In the genomic region with DNA sequence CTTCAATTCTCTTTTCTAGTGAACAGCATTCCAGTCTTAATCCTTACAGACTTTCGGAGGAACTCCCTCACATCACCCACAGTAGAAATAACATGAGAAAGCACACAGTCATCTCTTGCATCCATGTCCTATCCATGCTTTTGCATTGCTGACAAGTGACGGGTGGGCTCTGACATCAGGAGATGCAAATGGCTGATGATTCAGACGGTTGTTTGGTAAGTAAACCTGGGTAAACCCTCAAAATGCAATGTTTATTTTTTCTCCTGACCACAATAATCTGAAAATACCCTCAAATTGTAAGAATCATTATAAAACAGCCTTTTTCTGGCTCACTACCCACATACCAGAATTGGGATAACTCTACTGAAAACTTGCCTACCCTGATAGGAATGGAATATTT, we compare ENCODE assay signal across 16 cellular contexts.
DNase-seq lines count a peak whose midpoint lies in the region; ATAC-seq and TF ChIP-seq lines count a peak whose summit lies in the region.
"Had no signal": no experiment of that assay in that cellular context is flagged by ENCODE, and none has a peak within 500 bp of the region (broad histone marks: within the 10 kb centered on the region; RNA-seq: fewer than 3 reads in every experiment).

No MANE protein-coding gene starts in this region.

- H3K4ac ChIP-seq in IMR-90 (ENCODE audit: low read depth, low read length) (no peak overlapping the region), mesenchymal stem cell (ENCODE audit: low read depth in 1 of 2, low read length in 2 of 2) (no peak overlapping the region)

- no peaks in the 10 kb centered on the region for H3K79me2 ChIP-seq in mammary epithelial cell (ENCODE audit: insufficient read depth, low read length)
- H3K79me2 ChIP-seq: hepatocyte had no signal

- peak; percentile 41 for DNase-seq in AG08396 (ENCODE audit: low spot score)
- DNase-seq in IMR-90, result peak; percentile 97
- peak; percentile 32 for DNase-seq in mammary epithelial cell
- DNase-seq in mesenchymal stem cell, result peak; percentile 83
- DNase-seq in type B pancreatic cell (ENCODE audit: extremely low spot score, unreplicated experiment), result no peak
- no peak for DNase-seq in mucosa of descending colon
- no peak for DNase-seq in activated T-cell treated with anti-CD3 and anti-CD28 coated beads, Interleukin-2, amount 50 U/mL, for 48 hours
- DNase-seq in stimulated activated naive B cell treated with anti-CD40 and anti-IgM and Interleukin-4, amounts not matched to agents 10 μg/mL and 1 μg/mL and 100 μg/mL, for 72 hours, result no peak
- DNase-seq: activated CD4-positive, alpha-beta T cell treated with anti-CD3 and anti-CD28 coated beads for 48 hours; AML-193; NCI-H1048; T-helper 17 cell had no signal

- no peak overlapping the region for H3K4me3 Mint-ChIP-seq in type B pancreatic cell
- H3K4me3 Mint-ChIP-seq in stimulated activated naive B cell treated with anti-CD40 and anti-IgM and Interleukin-4, amounts not matched to agents 10 μg/mL and 1 μg/mL and 100 μg/mL, for 72 hours, result no peak overlapping the region
- H3K4me3 Mint-ChIP-seq: activated naive CD8-positive, alpha-beta T cell; T-helper 17 cell had no signal

- peaks cover 17% of the 10 kb centered on the region for H3K9me3 Mint-ChIP-seq in type B pancreatic cell
- no peaks in the 10 kb centered on the region for H3K9me3 Mint-ChIP-seq in stimulated activated naive B cell treated with anti-CD40 and anti-IgM and Interleukin-4, amounts not matched to agents 10 μg/mL and 1 μg/mL and 100 μg/mL, for 72 hours

- dilution Hi-C loops in IMR-90 (cut with HindIII; ENCODE audit: low sequenced_read_pairs, unreplicated experiment), result no loop called here
- dilution Hi-C loops in mammary epithelial cell (cut with HindIII; ENCODE audit: low sequenced_read_pairs), result no loop called here

- H3K4me2 ChIP-seq in IMR-90 (ENCODE audit: low read depth, low read length) (no peak overlapping the region), mammary epithelial cell (ENCODE audit: insufficient read depth, low read depth, low read length) (no peak overlapping the region), mesenchymal stem cell (ENCODE audit: low read length, poor library complexity, severe bottlenecking) (no peak overlapping the region)
- H3K4me2 ChIP-seq: hepatocyte had no signal

- no peak overlapping the region for H4K8ac ChIP-seq in IMR-90 (ENCODE audit: low read depth in 2 of 2, low read length in 2 of 2)
- no peak overlapping the region for H4K8ac ChIP-seq in mesenchymal stem cell (ENCODE audit: low read length)

- H2BK120ac ChIP-seq in IMR-90 (ENCODE audit: low read depth, low read length), result no peak overlapping the region
- no peak overlapping the region for H2BK120ac ChIP-seq in mesenchymal stem cell (ENCODE audit: low read depth, low read length)

- no peak overlapping the region for H2AK9ac ChIP-seq in IMR-90 (replicated peaks; ENCODE audit: low read depth, low read length, poor library complexity)

- H3K27ac ChIP-seq in IMR-90 (ENCODE audit: insufficient read depth, low read length) (no peak overlapping the region), mammary epithelial cell (ENCODE audit: insufficient read depth, low read depth, low read length) (no peak overlapping the region), mesenchymal stem cell (ENCODE audit: low read length, poor library complexity, severe bottlenecking) (no peak overlapping the region)
- H3K27ac ChIP-seq: hepatocyte, suprapubic skin had no signal

- H4K91ac ChIP-seq in IMR-90 (ENCODE audit: insufficient read depth, low read depth, low read length) (no peak overlapping the region), mesenchymal stem cell (ENCODE audit: low read length) (no peak overlapping the region)

- TF ChIP-seq POLR2A in IMR-90 (IDR thresholded peaks at IDR 0.05; ENCODE audit: low read depth, low read length), result no peak

- H4K20me1 ChIP-seq in IMR-90 (ENCODE audit: insufficient read depth, low read length), result no peaks in the 10 kb centered on the region
- H4K20me1 ChIP-seq in mammary epithelial cell (ENCODE audit: insufficient read depth, low read length), result no peaks in the 10 kb centered on the region

- peaks cover 4% of the 10 kb centered on the region for H3K27me3 ChIP-seq in IMR-90 (ENCODE audit: control insufficient read depth, insufficient read depth, low read length)
- H3K27me3 ChIP-seq in mammary epithelial cell (ENCODE audit: insufficient read depth, low read length), result no peaks in the 10 kb centered on the region
- no peaks in the 10 kb centered on the region for H3K27me3 ChIP-seq in mesenchymal stem cell (ENCODE audit: control insufficient read depth in 1 of 2, insufficient read depth in 1 of 2, low read length in 2 of 2)
- H3K27me3 ChIP-seq: hepatocyte, suprapubic skin had no signal

- H3K18ac ChIP-seq in IMR-90 (ENCODE audit: low read depth, low read length) (no peak overlapping the region), mesenchymal stem cell (ENCODE audit: low read depth in 1 of 2, low read length in 2 of 2) (peak overlapping the region in 1 of 2 experiments; percentile 72)

- H3K79me1 ChIP-seq in IMR-90 (ENCODE audit: low read depth in 1 of 2, low read length in 2 of 2) (no peaks in the 10 kb centered on the region), mesenchymal stem cell (replicated peaks; ENCODE audit: low read length, poor library complexity, severe bottlenecking) (no peaks in the 10 kb centered on the region)

- no peak overlapping the region for H2BK12ac ChIP-seq in mesenchymal stem cell (ENCODE audit: low read length in 2 of 2)

- intact Hi-C loops in IMR-90 (cut with micrococcal nuclease) (no loop called here), mammary epithelial cell (cut with micrococcal nuclease) (no loop called here), mucosa of descending colon (cut with DNase I, micrococcal nuclease) (no loop called here)

- H2BK15ac ChIP-seq in IMR-90 (ENCODE audit: low read depth, low read length) (no peak overlapping the region), mesenchymal stem cell (ENCODE audit: low read depth, poor library complexity, severe bottlenecking) (no peak overlapping the region)

- H3K4me1 ChIP-seq in IMR-90 (ENCODE audit: control insufficient read depth, insufficient read depth, low read length), result peaks cover 2% of the 10 kb centered on the region; the same call in 1 of the 2 replicates
- H3K4me1 ChIP-seq in mammary epithelial cell (ENCODE audit: insufficient read depth, low read length), result no peaks in the 10 kb centered on the region
- H3K4me1 ChIP-seq in mesenchymal stem cell (ENCODE audit: control insufficient read depth, insufficient read depth, low read depth, low read length), result peaks cover 3% of the 10 kb centered on the region
- no peaks in the 10 kb centered on the region for H3K4me1 ChIP-seq in mucosa of descending colon (ENCODE audit: low read depth)

- POLR2A ChIA-PET in IMR-90 (lab: Charles Lee; ENCODE audit: unreplicated experiment), result no interaction called here

- in situ Hi-C loops in IMR-90 (cut with MboI; ENCODE audit: low sequenced_read_pairs) (loop anchor here (25.0 kb wide), 1 partner anchor 790 kb away; a partner anchor contains a TSS), mammary epithelial cell (cut with MboI; ENCODE audit: low sequenced_read_pairs in 2 of 2) (loop anchor here in 1 of 2 donors (25.0 kb wide), 3 partner anchors 610 to 1040 kb away; a partner anchor contains a TSS)

- no peak overlapping the region for H3K27ac Mint-ChIP-seq in type B pancreatic cell
- no peak overlapping the region for H3K27ac Mint-ChIP-seq in stimulated activated naive B cell treated with anti-CD40 and anti-IgM and Interleukin-4, amounts not matched to agents 10 μg/mL and 1 μg/mL and 100 μg/mL, for 72 hours
- H3K27ac Mint-ChIP-seq: activated naive CD8-positive, alpha-beta T cell; T-helper 17 cell had no signal

- H2BK20ac ChIP-seq in IMR-90 (ENCODE audit: low read depth, low read length), result no peak overlapping the region

- H2BK5ac ChIP-seq in IMR-90 (ENCODE audit: low read depth, low read length, poor library complexity, severe bottlenecking) (no peak overlapping the region), mesenchymal stem cell (ENCODE audit: low read depth, low read length, poor library complexity, severe bottlenecking) (no peak overlapping the region)

- peaks cover 13% of the 10 kb centered on the region for H3K4me1 Mint-ChIP-seq in type B pancreatic cell (ENCODE audit: unreplicated experiment)
- H3K4me1 Mint-ChIP-seq in stimulated activated naive B cell treated with anti-CD40 and anti-IgM and Interleukin-4, amounts not matched to agents 10 μg/mL and 1 μg/mL and 100 μg/mL, for 72 hours, result no peaks in the 10 kb centered on the region
- H3K4me1 Mint-ChIP-seq: T-helper 17 cell had no signal

- no peak overlapping the region for H3K14ac ChIP-seq in IMR-90 (replicated peaks; ENCODE audit: low read depth, low read length)
- no peak overlapping the region for H3K14ac ChIP-seq in mesenchymal stem cell (ENCODE audit: low read length in 2 of 2)

- H2AK5ac ChIP-seq in IMR-90 (ENCODE audit: low read depth, low read length) (no peak overlapping the region), mesenchymal stem cell (ENCODE audit: low read length, severe bottlenecking) (no peak overlapping the region)

- H3K9me3 ChIP-seq in IMR-90 (ENCODE audit: control insufficient read depth, insufficient read depth, low read length), result no peaks in the 10 kb centered on the region
- H3K9me3 ChIP-seq in mammary epithelial cell (replicated peaks; ENCODE audit: insufficient read depth, low read length), result no peaks in the 10 kb centered on the region
- H3K9me3 ChIP-seq in mesenchymal stem cell (ENCODE audit: control insufficient read depth, low read length), result no peaks in the 10 kb centered on the region
- no peaks in the 10 kb centered on the region for H3K9me3 ChIP-seq in mucosa of descending colon
- H3K9me3 ChIP-seq: suprapubic skin had no signal

- TF ChIP-seq RAD21 in IMR-90 (IDR thresholded peaks at IDR 0.05; ENCODE audit: low read length), result no peak

- H3K9ac ChIP-seq in IMR-90 (ENCODE audit: low read depth, low read length) (no peak overlapping the region), mammary epithelial cell (ENCODE audit: insufficient read depth, low read length) (no peak overlapping the region), mesenchymal stem cell (ENCODE audit: low read length) (no peak overlapping the region)

- H3K56ac ChIP-seq in IMR-90 (ENCODE audit: extremely low read depth, insufficient read depth, low read length), result no peak overlapping the region

- no peak overlapping the region for H4K5ac ChIP-seq in IMR-90 (ENCODE audit: low read depth, low read length)

- TF ChIP-seq CTCF in IMR-90 (conservative IDR thresholded peaks at IDR 0.05; ENCODE audit: low read depth, low read length), result no peak
- no peak for TF ChIP-seq CTCF in mammary epithelial cell (conservative IDR thresholded peaks at IDR 0.05 in 1 of 2, IDR thresholded peaks at IDR 0.05 in 1 of 2; ENCODE audit: extremely low read depth in 1 of 2, insufficient read depth in 1 of 2, low read depth in 1 of 2, low read length in 2 of 2)
- no peak for TF ChIP-seq CTCF in type B pancreatic cell (conservative IDR thresholded peaks at IDR 0.05)
- TF ChIP-seq CTCF in mucosa of descending colon (IDR thresholded peaks at IDR 0.05), result no peak

- CTCF ChIA-PET in IMR-90 (lab: Yijun Ruan, JAX), result interaction anchor here (0.9 to 1.2 kb wide), 2 partner anchors 10 to 11 kb away, joined by 3 read pairs; no protein-coding TSS in a partner anchor
- CTCF ChIA-PET in mammary epithelial cell (lab: Charles Lee; ENCODE audit: low non-redundant PET), result no interaction called here

- peaks cover 5% of the 10 kb centered on the region for H3K36me3 Mint-ChIP-seq in type B pancreatic cell
- no peaks in the 10 kb centered on the region for H3K36me3 Mint-ChIP-seq in stimulated activated naive B cell treated with anti-CD40 and anti-IgM and Interleukin-4, amounts not matched to agents 10 μg/mL and 1 μg/mL and 100 μg/mL, for 72 hours
- H3K36me3 Mint-ChIP-seq: activated naive CD8-positive, alpha-beta T cell had no signal

- BruUV-seq in IMR-90 (replicated peaks; lab: Mats Ljungman, UMichigan) (no TSS peak), mammary epithelial cell (replicated peaks; lab: Mats Ljungman, UMichigan) (no TSS peak)

- H3K23ac ChIP-seq in IMR-90 (ENCODE audit: low read depth, low read length) (no peak overlapping the region), mesenchymal stem cell (ENCODE audit: low read length in 2 of 2) (no peak overlapping the region)

- no peaks in the 10 kb centered on the region for H3K36me3 ChIP-seq in IMR-90 (ENCODE audit: control insufficient read depth, insufficient read depth, low read length)
- H3K36me3 ChIP-seq in mammary epithelial cell (ENCODE audit: insufficient read depth, low read length), result no peaks in the 10 kb centered on the region
- H3K36me3 ChIP-seq in mesenchymal stem cell (ENCODE audit: control insufficient read depth in 1 of 2, insufficient read depth in 2 of 2, low read depth in 1 of 2, low read length in 2 of 2), result no peaks in the 10 kb centered on the region
- H3K36me3 ChIP-seq in mucosa of descending colon (ENCODE audit: low read depth), result no peaks in the 10 kb centered on the region
- H3K36me3 ChIP-seq: suprapubic skin had no signal

- H2AFZ ChIP-seq in IMR-90 (replicated peaks; ENCODE audit: low read length, poor library complexity), result no peak overlapping the region
- no peak overlapping the region for H2AFZ ChIP-seq in mammary epithelial cell (ENCODE audit: low read depth, low read length)
- no peak overlapping the region for H2AFZ ChIP-seq in mesenchymal stem cell (ENCODE audit: low read depth, low read length)
- H2AFZ ChIP-seq: hepatocyte had no signal

- no CpG with 5 or more reads among the region's 3 CpGs for WGBS in IMR-90 (ENCODE audit: extremely low coverage in 2 of 2, insufficient read length in 1 of 2), 2 experiments
- 56% methylated on average over 3 of the region's 3 CpGs for WGBS in mammary epithelial cell (ENCODE audit: low coverage, missing lambda C conversion rate)
- whole genome bisulfite sequencing in mesenchymal stem cell, result 8% methylated on average over 3 of the region's 3 CpGs

- ATAC-seq in IMR-90 (ENCODE audit: low read depth) (peak; percentile 76), mucosa of descending colon (no peak)
- no peak for ATAC-seq in stimulated activated naive B cell treated with anti-CD40 and anti-IgM and Interleukin-4, amounts not matched to agents 10 μg/mL and 1 μg/mL and 100 μg/mL, for 72 hours (replicated peaks)
- ATAC-seq: left lobe of liver, T-helper 17 cell had no signal

- H3K4me3 ChIP-seq in IMR-90 (ENCODE audit: insufficient read depth, low read depth, low read length), result no peak overlapping the region
- H3K4me3 ChIP-seq in mammary epithelial cell (replicated peaks in 1 of 3; ENCODE audit: insufficient read depth in 1 of 3, low read depth in 2 of 3, low read length in 3 of 3), result no peak overlapping the region
- H3K4me3 ChIP-seq in mesenchymal stem cell (ENCODE audit: insufficient read depth in 1 of 2, low read depth in 1 of 2, low read length in 2 of 2), result no peak overlapping the region
- H3K4me3 ChIP-seq in mucosa of descending colon, result no peak overlapping the region
- H3K4me3 ChIP-seq: hepatocyte, suprapubic skin had no signal

- peaks cover 3% of the 10 kb centered on the region for H3K27me3 Mint-ChIP-seq in type B pancreatic cell
- peaks cover 4 to 22% of the 10 kb centered on the region in 2 donors for H3K27me3 Mint-ChIP-seq in stimulated activated naive B cell treated with anti-CD40 and anti-IgM and Interleukin-4, amounts not matched to agents 10 μg/mL and 1 μg/mL and 100 μg/mL, for 72 hours

- no peaks in the 10 kb centered on the region for H3K9me1 ChIP-seq in IMR-90 (ENCODE audit: insufficient read depth, low read length)

Comparison
In these comparisons a context has a peak if more than half of its experiments do, and no peak if none do; other contexts are left out.
1. DNase-seq: peak in AG08396 (single experiment), IMR-90 (single experiment), mammary epithelial cell (single experiment) and mesenchymal stem cell (single experiment); none in type B pancreatic cell (single experiment), mucosa of descending colon (0 of 3), activated T-cell treated with anti-CD3 and anti-CD28 coated beads, Interleukin-2, amount 50 U/mL, for 48 hours (0 of 2) and stimulated activated naive B cell treated with anti-CD40 and anti-IgM and Interleukin-4, amounts not matched to agents 10 μg/mL and 1 μg/mL and 100 μg/mL, for 72 hours (single experiment).